ENCODE assay signal across 1 cellular context in genomic region chr3:20648921-20649381, GRCh38.
TF ChIP-seq lines count a peak whose summit lies in the region.

No MANE protein-coding gene starts in this region.

TF ChIP-seq in SK-N-SH, 30 proteins besides CTCF, POLR2A, EP300 and RAD21 (continued from another document):
- TF ChIP-seq YY1 (IDR thresholded peaks at IDR 0.05; ENCODE audit: low read depth) (no peak), MXI1 (IDR thresholded peaks at IDR 0.05; ENCODE audit: low read depth, low read length) (no peak), REST (IDR thresholded peaks at IDR 0.05; ENCODE audit: low read depth, low read length) (no peak), ELF1 (IDR thresholded peaks at IDR 0.05) (no peak), GABPA (IDR thresholded peaks at IDR 0.05; ENCODE audit: low read depth) (no peak), GATA2 (CRISPR knock-in tag; IDR thresholded peaks at IDR 0.05) (no peak), JUND (IDR thresholded peaks at IDR 0.05) (peak; percentile 60), MEF2A (IDR thresholded peaks at IDR 0.05; ENCODE audit: borderline replicate concordance, low read depth) (peak; percentile 85; the same call in 1 of the 2 replicates), FOXM1 (IDR thresholded peaks at IDR 0.05; ENCODE audit: low read depth) (peak; percentile 91), RXRA (IDR thresholded peaks at IDR 0.05; ENCODE audit: borderline replicate concordance, low read depth) (peak; percentile 61; the same call in 1 of the 2 replicates), TCF12 (IDR thresholded peaks at IDR 0.05) (peak; percentile 99), IRF3 (IDR thresholded peaks at IDR 0.05; ENCODE audit: low read depth, low read length) (no peak)
- TF ChIP-seq, protein P1, sequence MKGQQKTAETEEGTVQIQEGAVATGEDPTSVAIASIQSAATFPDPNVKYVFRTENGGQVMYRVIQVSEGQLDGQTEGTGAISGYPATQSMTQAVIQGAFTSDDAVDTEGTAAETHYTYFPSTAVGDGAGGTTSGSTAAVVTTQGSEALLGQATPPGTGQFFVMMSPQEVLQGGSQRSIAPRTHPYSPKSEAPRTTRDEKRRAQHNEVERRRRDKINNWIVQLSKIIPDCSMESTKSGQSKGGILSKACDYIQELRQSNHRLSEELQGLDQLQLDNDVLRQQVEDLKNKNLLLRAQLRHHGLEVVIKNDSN (IDR thresholded peaks at IDR 0.05; ENCODE audit: borderline replicate concordance, low read depth) = no peak
